In the genomic region with DNA sequence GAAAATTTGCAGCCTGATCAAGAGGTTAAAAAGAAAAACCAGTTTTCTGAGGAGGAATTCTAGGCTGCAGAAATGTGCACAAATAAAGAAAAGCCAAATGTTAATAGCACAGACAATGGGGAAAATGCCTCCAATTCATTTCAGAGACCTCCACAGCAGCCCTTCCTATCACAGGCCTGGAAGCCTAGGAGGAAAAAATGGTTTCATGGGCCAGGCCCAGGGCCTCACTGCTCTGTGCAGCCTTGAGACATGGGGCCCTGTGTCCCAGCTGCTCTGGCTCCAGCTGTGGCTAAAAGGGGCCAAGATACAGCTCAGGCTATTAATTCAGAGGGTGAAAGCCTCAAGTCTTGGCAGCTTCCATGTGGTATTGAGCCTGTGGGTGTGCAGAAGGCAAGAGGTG, we compare ENCODE assay signal across 26 cellular contexts.
"Had no signal": no experiment of that assay in that cellular context is flagged by ENCODE, and none has a peak within 500 bp of the region (broad histone marks: within the 10 kb centered on the region; RNA-seq: fewer than 3 reads in every experiment).

No MANE protein-coding gene starts in this region.

- H3K4me1 ChIP-seq: esophagus squamous epithelium, gastrocnemius medialis, heart right ventricle, left lung, lower lobe of right lung had no signal

- H3K27ac ChIP-seq: coronary artery, dorsolateral prefrontal cortex, epithelial cell of prostate, esophagus squamous epithelium, gastrocnemius medialis, heart right ventricle, left lung, lower lobe of right lung had no signal

- H3K4me3 ChIP-seq: coronary artery, dorsolateral prefrontal cortex, esophagus squamous epithelium, gastrocnemius medialis, heart right ventricle, left lung, lower lobe of right lung, mucosa of descending colon had no signal

- H3K27me3 ChIP-seq: dorsolateral prefrontal cortex, esophagus squamous epithelium, gastrocnemius medialis, heart right ventricle, left lung had no signal

- DNase-seq: dermis blood vessel endothelial cell; dorsolateral prefrontal cortex; effector CD4-positive, alpha-beta T cell; effector memory CD4-positive, alpha-beta T cell; erythroblast; esophagus squamous epithelium; foreskin fibroblast; foreskin melanocyte; gastrocnemius medialis; glutamatergic neuron; head of caudate nucleus; heart right ventricle; hippocampal formation; left cardiac atrium; left lung; left ventricle myocardium superior; lower lobe of right lung; mesenchymal stem cell; mucosa of descending colon; naive B cell; naive thymus-derived CD8-positive, alpha-beta T cell had no signal

- FAIRE-seq: islet of Langerhans, keratinocyte had no signal

- ATAC-seq: esophagus mucosa; gastrocnemius medialis; heart right ventricle; left cardiac atrium; left lung; left ventricle myocardium superior; lower lobe of right lung; mucosa of descending colon; naive thymus-derived CD8-positive, alpha-beta T cell had no signal

- H3K36me3 ChIP-seq: lower lobe of right lung had no signal
